6 cellular contexts compared by ENCODE assay signal in the genomic region with DNA sequence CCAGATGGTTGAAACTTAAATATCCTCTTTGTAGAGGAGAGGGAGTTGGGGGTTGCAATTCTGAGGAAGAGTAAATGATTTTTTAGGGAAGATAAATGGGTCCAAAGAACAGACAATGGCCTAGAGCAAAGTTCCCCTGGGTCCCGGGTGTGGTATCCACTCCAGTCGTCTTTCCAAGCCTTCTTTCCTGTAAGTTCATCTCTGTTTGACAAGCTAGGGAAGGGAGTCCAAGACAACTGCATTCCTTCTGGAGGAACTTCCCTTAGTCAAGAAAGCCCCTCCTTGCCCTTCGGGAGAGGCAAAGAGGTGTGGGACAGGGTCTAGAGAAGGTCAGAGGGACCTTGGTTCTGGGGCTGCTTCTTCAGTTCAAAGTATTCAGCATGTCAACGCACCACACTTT. TPM values are rescaled to one million over a fixed set of nuclear protein-coding genes. Genes with fewer than 3 reads are reported as not detected.
"Had no signal": no experiment of that assay in that cellular context is flagged by ENCODE, and none has a peak within 500 bp of the region (broad histone marks: within the 10 kb centered on the region; RNA-seq: fewer than 3 reads in every experiment).

No MANE protein-coding gene starts in this region.

- DNase-seq: H9, HCEC 1CT, IMR-90 had no signal

- H3K27ac Mint-ChIP-seq: GM23338 had no signal

- H3K4me3 ChIP-seq: GM23338 had no signal

- H3K4me3 Mint-ChIP-seq: GM23338, H9 had no signal

- ATAC-seq: GM23338 had no signal

- H3K9me3 Mint-ChIP-seq: GM23338, H9 had no signal

RNA-seq across cellular contexts. Expression of a gene that starts 33.4 kb away (rescaled TPM):
- total RNA-seq: GM23338, H1, H9, HT-29, IMR-90 had no signal
